8 cellular contexts compared by ENCODE assay signal in the genomic region with DNA sequence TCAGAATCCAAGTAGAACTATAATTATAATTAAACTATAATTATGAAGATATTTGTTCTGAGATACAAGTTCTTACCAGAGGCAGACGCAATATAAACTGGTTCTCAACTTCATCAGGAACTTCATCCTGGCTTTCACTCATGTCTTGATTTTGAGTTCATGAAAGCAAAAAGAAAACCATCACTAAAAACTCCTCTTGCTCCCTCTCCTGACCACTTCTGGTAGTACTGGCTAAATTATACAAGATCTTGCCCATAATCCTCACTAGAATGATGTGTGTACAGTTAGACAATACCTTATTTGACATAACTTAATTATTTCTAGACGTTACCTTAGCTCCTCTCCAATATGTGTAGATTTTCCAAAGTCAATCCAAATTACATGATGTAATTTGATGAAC. TPM values are rescaled to one million over a fixed set of nuclear protein-coding genes. Genes with fewer than 3 reads are reported as not detected.
DNase-seq lines count a peak whose midpoint lies in the region; ATAC-seq and TF ChIP-seq lines count a peak whose summit lies in the region.

No MANE protein-coding gene starts in this region.

- peaks cover 0 to 18% of the 10 kb centered on the region in 2 donors for H3K27me3 ChIP-seq in breast epithelium

- intact Hi-C loops in breast epithelium (cut with DNase I; ENCODE audit: low total_unique reads): no loop called here

- H3K27me3 Mint-ChIP-seq in activated CD4-positive, alpha-beta T cell treated with anti-CD3 and anti-CD28 coated beads, Interleukin-2, amount 10 ng/mL, durations not matched to agents 7 days and 5 days: peaks cover 7% of the 10 kb centered on the region
- H3K27me3 Mint-ChIP-seq in HFFc6 (ENCODE audit: insufficient read depth): no peaks in the 10 kb centered on the region

- no peak overlapping the region for H3K4me3 Mint-ChIP-seq in activated CD4-positive, alpha-beta T cell treated with anti-CD3 and anti-CD28 coated beads, Interleukin-2, amount 10 ng/mL, durations not matched to agents 7 days and 5 days
- H3K4me3 Mint-ChIP-seq in HFFc6: no peak overlapping the region

- no peaks in the 10 kb centered on the region for H3K4me1 ChIP-seq in breast epithelium

- TF ChIP-seq POLR2A in breast epithelium (IDR thresholded peaks at IDR 0.05): no peak

- POLR2A ChIA-PET in activated CD4-positive, alpha-beta T cell treated with anti-CD3 and anti-CD28 coated beads, Interleukin-2, amount 10 ng/mL, durations not matched to agents 7 days and 5 days (lab: Charles Lee): no interaction called here

- peak; percentile 28 for DNase-seq in activated CD4-positive, alpha-beta T cell treated with anti-CD3 and anti-CD28 coated beads, Interleukin-2, amount 10 ng/mL, durations not matched to agents 7 days and 5 days
- no peak for DNase-seq in activated CD4-positive, alpha-beta T cell treated with anti-CD3 and anti-CD28 coated beads, Interleukin-2, amount 50 U/mL, for 4 hours
- peak; percentile 45 for DNase-seq in HFFc6
- peak; percentile 7 for DNase-seq in NCI-H524 treated with DMSO at 0.1 percent for 48 hours (lab: John Stamatoyannopoulos, UW)
- DNase-seq in breast epithelium (ENCODE audit: low spot score in 2 of 2): no peak
- DNase-seq in medulla oblongata (ENCODE audit: extremely low spot score): peak; percentile 26

- no peak overlapping the region for H3K27ac ChIP-seq in breast epithelium

- no peaks in the 10 kb centered on the region for H3K9me3 ChIP-seq in breast epithelium

- ATAC-seq in HG03108 (IDR thresholded peaks at IDR 0.05; ENCODE audit: unreplicated experiment): no peak
- no peak for ATAC-seq in GM19397 (IDR thresholded peaks at IDR 0.05; ENCODE audit: unreplicated experiment)

- no peaks in the 10 kb centered on the region for H3K36me3 Mint-ChIP-seq in activated CD4-positive, alpha-beta T cell treated with anti-CD3 and anti-CD28 coated beads, Interleukin-2, amount 10 ng/mL, durations not matched to agents 7 days and 5 days (ENCODE audit: low read depth)
- H3K36me3 Mint-ChIP-seq in HFFc6 (ENCODE audit: low read depth): no peaks in the 10 kb centered on the region

- no peaks in the 10 kb centered on the region for H3K36me3 ChIP-seq in breast epithelium

- CTCF ChIA-PET in activated CD4-positive, alpha-beta T cell treated with anti-CD3 and anti-CD28 coated beads, Interleukin-2, amount 10 ng/mL, durations not matched to agents 7 days and 5 days (lab: Charles Lee): interaction anchor here (1.1 kb wide), 1 partner anchor 13 kb away, joined by 3 read pairs; no protein-coding TSS in a partner anchor

- no peaks in the 10 kb centered on the region for H3K9me3 Mint-ChIP-seq in activated CD4-positive, alpha-beta T cell treated with anti-CD3 and anti-CD28 coated beads, Interleukin-2, amount 10 ng/mL, durations not matched to agents 7 days and 5 days
- H3K9me3 Mint-ChIP-seq in HFFc6: no peaks in the 10 kb centered on the region

- TF ChIP-seq CTCF in HFFc6 (IDR thresholded peaks at IDR 0.05) (peak; percentile 78), breast epithelium (IDR thresholded peaks at IDR 0.05) (peak in 2 of 3 donors; percentile 28 to 30)

- no peak overlapping the region for H3K27ac Mint-ChIP-seq in activated CD4-positive, alpha-beta T cell treated with anti-CD3 and anti-CD28 coated beads, Interleukin-2, amount 10 ng/mL, durations not matched to agents 7 days and 5 days
- no peak overlapping the region for H3K27ac Mint-ChIP-seq in HFFc6

- H3K4me3 ChIP-seq in breast epithelium: no peak overlapping the region

- no peaks in the 10 kb centered on the region for H3K4me1 Mint-ChIP-seq in activated CD4-positive, alpha-beta T cell treated with anti-CD3 and anti-CD28 coated beads, Interleukin-2, amount 10 ng/mL, durations not matched to agents 7 days and 5 days
- peaks cover 8% of the 10 kb centered on the region; the same call in 1 of the 2 replicates for H3K4me1 Mint-ChIP-seq in HFFc6 (ENCODE audit: low read depth)

RNA-seq across cellular contexts. Expression of a gene that starts 3.7 kb away (rescaled TPM):
- total RNA-seq in activated CD4-positive, alpha-beta T cell treated with anti-CD3 and anti-CD28 coated beads, Interleukin-2, amount 10 ng/mL, durations not matched to agents 7 days and 5 days: not detected
- total RNA-seq in HFFc6 (2021; fragmentation: NEBNext Ultra II Directional; extraction: Animal tissue kit (Norgen Biotek cat#: 25700)): under 1 TPM; 0.15 to 0.59 (median 0.36) TPM
- under 1 TPM in 1 of 3 donors, not detected in 2; 0.32 TPM for total RNA-seq in breast epithelium

Comparison
In these comparisons a context has a peak if more than half of its experiments do, and no peak if none do; other contexts are left out.
1. DNase-seq: peak in activated CD4-positive, alpha-beta T cell treated with anti-CD3 and anti-CD28 coated beads, Interleukin-2, amount 10 ng/mL, durations not matched to agents 7 days and 5 days (single experiment), HFFc6 (single experiment), NCI-H524 treated with DMSO at 0.1 percent for 48 hours (single experiment) and medulla oblongata (single experiment); none in activated CD4-positive, alpha-beta T cell treated with anti-CD3 and anti-CD28 coated beads, Interleukin-2, amount 50 U/mL, for 4 hours (0 of 2) and breast epithelium (0 of 2).